1 cellular context compared by ENCODE assay signal in genomic region chr11:59668950-59669610, GRCh38.
A peak's percentile ranks its signal among the peaks of the same experiment; 100 is the strongest.
TF ChIP-seq lines count a peak whose summit lies in the region.

TSS of gene PATL1 (minus strand) at chr11:59669037. CDS start at chr11:59668895, 142 bp downstream.

TF ChIP-seq in K562, 482 proteins besides CTCF, POLR2A, EP300 and RAD21 (continued from another document and continues in another):
- TF ChIP-seq TFAP4 (CRISPR knock-in tag; IDR thresholded peaks at IDR 0.05; ENCODE audit: borderline replicate concordance): peak; percentile 76; the same call in 1 of the 2 replicates
- TF ChIP-seq ZNF408 (CRISPR knock-in tag; IDR thresholded peaks at IDR 0.05; ENCODE audit: low read depth): no peak
- peak; percentile 32; the same call in 1 of the 2 replicates for TF ChIP-seq FOXM1 (IDR thresholded peaks at IDR 0.05; ENCODE audit: low read depth)
- no peak; the same call in 1 of the 2 replicates for TF ChIP-seq FOXM1 (CRISPR knock-in tag; IDR thresholded peaks at IDR 0.05; ENCODE audit: low read depth)
- peak; percentile 79 for TF ChIP-seq CXXC5 (CRISPR knock-in tag; IDR thresholded peaks at IDR 0.05)
- peak; percentile 85 for TF ChIP-seq POLR2G (IDR thresholded peaks at IDR 0.05; ENCODE audit: low read depth, low read length)
- 0 out of 2 replicates have a peak, but pooled peaks have one; percentile 23 for TF ChIP-seq TRIM28 (IDR thresholded peaks at IDR 0.05)
- TF ChIP-seq CBX1 (IDR thresholded peaks at IDR 0.05; ENCODE audit: low read depth): peak; percentile 36; the same call in 1 of the 2 replicates
- no peak for TF ChIP-seq RBM22 (IDR thresholded peaks at IDR 0.05; ENCODE audit: low read depth, low read length, poor library complexity, severe bottlenecking)
- peak; percentile 65 for TF ChIP-seq SUPT5H (IDR thresholded peaks at IDR 0.05)
- 0 out of 2 replicates have a peak, but pooled peaks have one; percentile 51 for TF ChIP-seq ATF1 (CRISPR knock-in tag; IDR thresholded peaks at IDR 0.05)
- peak; percentile 97 for TF ChIP-seq ATF1 (tag; IDR thresholded peaks at IDR 0.05)
- peak; percentile 33 for TF ChIP-seq TAF1 (IDR thresholded peaks at IDR 0.05; ENCODE audit: control insufficient read depth, extremely low read depth, insufficient read depth, low read length, severe bottlenecking)
- no peak for TF ChIP-seq CEBPB (tag; IDR thresholded peaks at IDR 0.05)
- TF ChIP-seq HDAC1 (IDR thresholded peaks at IDR 0.05): peak in 1 of 2 experiments; percentile 79; a peak in 1 of 4 replicates
- peak; percentile 49; the same call in 1 of the 2 replicates for TF ChIP-seq PML (IDR thresholded peaks at IDR 0.05; ENCODE audit: low read length)
- TF ChIP-seq E2F6 (IDR thresholded peaks at IDR 0.05; ENCODE audit: borderline replicate concordance in 1 of 2, extremely low read depth in 1 of 2, insufficient read depth in 1 of 2, insufficient read length in 1 of 2, low read depth in 1 of 2, low read length in 1 of 2, poor library complexity in 1 of 2, severe bottlenecking in 1 of 2): peak; percentile 16 to 54
- no peak for TF ChIP-seq ZNF277 (CRISPR knock-in tag; IDR thresholded peaks at IDR 0.05; ENCODE audit: borderline replicate concordance)
- TF ChIP-seq DIDO1 (tag; IDR thresholded peaks at IDR 0.05; ENCODE audit: low read depth): peak; percentile 72; the same call in 1 of the 2 replicates
- no peak; the same call in 1 of the 2 replicates for TF ChIP-seq ELF2 (CRISPR knock-in tag; IDR thresholded peaks at IDR 0.05)
- TF ChIP-seq HCFC1 (IDR thresholded peaks at IDR 0.05; ENCODE audit: low read depth, low read length): peak; percentile 67
- TF ChIP-seq ID3 (CRISPR knock-in tag; IDR thresholded peaks at IDR 0.05): no peak
- 0 out of 2 replicates have a peak, but pooled peaks have one; percentile 56 for TF ChIP-seq ID3 (tag; IDR thresholded peaks at IDR 0.05)
- no peak for TF ChIP-seq NFE2L1 (tag; IDR thresholded peaks at IDR 0.05; ENCODE audit: borderline replicate concordance, low read depth)
- TF ChIP-seq POLR2H (tag; IDR thresholded peaks at IDR 0.05; ENCODE audit: low read depth): peak; percentile 52; the same call in 1 of the 2 replicates
- TF ChIP-seq NBN (IDR thresholded peaks at IDR 0.05; ENCODE audit: low read depth): peak; percentile 87
- TF ChIP-seq ELF1 (tag; IDR thresholded peaks at IDR 0.05): peak; percentile 86
- TF ChIP-seq PHF8 (IDR thresholded peaks at IDR 0.05; ENCODE audit: borderline replicate concordance, low read length): peak; percentile 64; the same call in 1 of the 2 replicates
- peak; percentile 77; the same call in 1 of the 2 replicates for TF ChIP-seq ZNF12 (CRISPR knock-in tag; IDR thresholded peaks at IDR 0.05)
- no peak for TF ChIP-seq NEUROD1 (IDR thresholded peaks at IDR 0.05; ENCODE audit: borderline replicate concordance, low read depth, low read length, partially characterized antibody)
- TF ChIP-seq E4F1 (CRISPR knock-in tag; IDR thresholded peaks at IDR 0.05; ENCODE audit: borderline replicate concordance): no peak
- peak; percentile 96 for TF ChIP-seq TOE1 (IDR thresholded peaks at IDR 0.05; ENCODE audit: borderline replicate concordance)
- no peak for TF ChIP-seq TOE1 (CRISPR knock-in tag; IDR thresholded peaks at IDR 0.05; ENCODE audit: borderline replicate concordance, low read depth)
- no peak for TF ChIP-seq MTF1 (CRISPR knock-in tag; IDR thresholded peaks at IDR 0.05; ENCODE audit: borderline replicate concordance)
- no peak for TF ChIP-seq FOXA1 (IDR thresholded peaks at IDR 0.05; ENCODE audit: borderline replicate concordance)
- TF ChIP-seq HMGN3 (IDR thresholded peaks at IDR 0.05; ENCODE audit: borderline replicate concordance, extremely low read depth, insufficient read length, low read depth, low read length): peak; percentile 50
- TF ChIP-seq BRD9 (IDR thresholded peaks at IDR 0.05; ENCODE audit: low read depth, partially characterized antibody): peak; percentile 71
- peak; percentile 44; the same call in 1 of the 2 replicates for TF ChIP-seq ATF3 (IDR thresholded peaks at IDR 0.05)
- peak; percentile 85 for TF ChIP-seq ATF3 (CRISPR knock-in tag; conservative IDR thresholded peaks at IDR 0.05)
- peak; percentile 78 for TF ChIP-seq EP400 (IDR thresholded peaks at IDR 0.05)
- peak; percentile 42; the same call in 1 of the 2 replicates for TF ChIP-seq ZBTB7A (IDR thresholded peaks at IDR 0.05; ENCODE audit: borderline replicate concordance, control insufficient read depth, low read depth, low read length)
- TF ChIP-seq ATF6 (CRISPR knock-in tag; IDR thresholded peaks at IDR 0.05): peak; percentile 79; the same call in 1 of the 2 replicates
- TF ChIP-seq GMEB1 (CRISPR knock-in tag; IDR thresholded peaks at IDR 0.05): peak; percentile 95
- no peak for TF ChIP-seq PREB (CRISPR knock-in tag; IDR thresholded peaks at IDR 0.05)
- TF ChIP-seq BHLHE40 (IDR thresholded peaks at IDR 0.05; ENCODE audit: low read length): peak; percentile 68
- TF ChIP-seq PHF20 (IDR thresholded peaks at IDR 0.05; ENCODE audit: partially characterized antibody): peak; percentile 81
- peak in 1 of 2 experiments; percentile 57; a peak in 1 of 4 replicates for TF ChIP-seq TBL1XR1 (IDR thresholded peaks at IDR 0.05; ENCODE audit: low read length in 2 of 2)
- TF ChIP-seq CBFA2T3 (IDR thresholded peaks at IDR 0.05): 0 out of 2 replicates have a peak, but pooled peaks have one; percentile 28
- TF ChIP-seq ZNF655 (CRISPR knock-in tag; IDR thresholded peaks at IDR 0.05): no peak
